ENCODE assay signal across 17 cellular contexts in the genomic region with DNA sequence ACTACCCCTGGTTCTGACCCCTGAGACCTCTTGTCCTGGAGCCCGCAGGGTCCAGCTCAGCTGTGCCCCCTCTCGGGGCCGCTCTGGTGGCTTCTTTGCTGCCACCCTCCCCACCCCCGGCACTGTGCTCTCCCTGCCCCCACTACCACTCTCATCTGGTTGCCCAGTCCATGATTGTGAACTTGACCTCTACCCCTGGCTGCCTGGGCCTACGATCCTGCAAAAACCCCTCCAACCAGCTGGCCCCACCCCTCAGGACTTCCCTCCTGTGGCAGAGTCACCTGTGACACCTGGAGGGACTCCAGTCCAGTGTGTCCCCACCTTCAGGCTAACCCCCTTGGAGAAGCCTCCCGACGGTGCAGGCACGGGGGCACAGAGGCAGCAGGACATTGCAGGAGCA.
DNase-seq lines count a peak whose midpoint lies in the region; ATAC-seq, FAIRE-seq and TF ChIP-seq lines count a peak whose summit lies in the region.
"Had no signal": no experiment of that assay in that cellular context is flagged by ENCODE, and none has a peak within 500 bp of the region (broad histone marks: within the 10 kb centered on the region; RNA-seq: fewer than 3 reads in every experiment).

No MANE protein-coding gene starts in this region.

- H3K27ac ChIP-seq in HepG2 (ENCODE audit: extremely low read length, insufficient read depth, low read length): no peak overlapping the region
- H3K27ac ChIP-seq in right lobe of liver: no peak overlapping the region
- H3K27ac ChIP-seq: C4-2B had no signal

- ATAC-seq in HepG2: no peak
- ATAC-seq in right lobe of liver: no peak
- no peak for ATAC-seq in SK-N-SH treated with all-trans-retinoic acid at 6 μM for 48 hours
- ATAC-seq in HG03565 (IDR thresholded peaks at IDR 0.05; ENCODE audit: unreplicated experiment): no peak

- H3K79me2 ChIP-seq in HepG2 (ENCODE audit: insufficient read depth, low read length): no peaks in the 10 kb centered on the region

- TF ChIP-seq EP300 in HepG2 (IDR thresholded peaks at IDR 0.05; ENCODE audit: low read depth in 2 of 2, low read length in 2 of 2) (no peak), HepG2 (CRISPR knock-in tag; IDR thresholded peaks at IDR 0.05; ENCODE audit: borderline replicate concordance) (no peak)

- H3K4me3 Mint-ChIP-seq in chondrocyte (ENCODE audit: unreplicated experiment) (no peak overlapping the region), neural crest cell (no peak overlapping the region)
- H3K4me3 Mint-ChIP-seq: B cell; CD4-positive, alpha-beta T cell; H9 had no signal

- WGBS in HepG2 (ENCODE audit: low lambda C conversion rate): 57% methylated on average over 8 of the region's 8 CpGs
- WGBS in right lobe of liver (ENCODE audit: insufficient coverage, low coverage, low lambda C conversion rate, missing lambda C conversion rate): 71% methylated on average over 2 of the region's 8 CpGs

- no peak overlapping the region for H3K4me3 ChIP-seq in HepG2 (replicated peaks in 1 of 3; ENCODE audit: insufficient read depth in 1 of 3, low read depth in 2 of 3, low read length in 3 of 3)
- no peak overlapping the region for H3K4me3 ChIP-seq in right lobe of liver

- FAIRE-seq in HepG2 (lab: Jason Lieb, UNC): no peak
- FAIRE-seq: D721Med, GM12892, GM18507 had no signal

- no peak overlapping the region for H3K27ac Mint-ChIP-seq in chondrocyte (ENCODE audit: unreplicated experiment)
- peak overlapping the region; percentile 67 for H3K27ac Mint-ChIP-seq in neural crest cell (ENCODE audit: unreplicated experiment)
- H3K27ac Mint-ChIP-seq: B cell; CD4-positive, alpha-beta T cell had no signal

- H3K4me1 Mint-ChIP-seq in chondrocyte (ENCODE audit: low read depth) (peaks cover 8% of the 10 kb centered on the region), neural crest cell (peaks cover 5% of the 10 kb centered on the region)

- no TSS peak for BruUV-seq in HepG2 (replicated peaks; lab: Mats Ljungman, UMichigan)

- TF ChIP-seq RAD21 in HepG2 (CRISPR knock-in tag; IDR thresholded peaks at IDR 0.05): no peak

- H4K20me1 ChIP-seq in HepG2 (ENCODE audit: insufficient read depth, low read length): no peaks in the 10 kb centered on the region

- H3K27me3 Mint-ChIP-seq in chondrocyte (ENCODE audit: low read depth): peaks cover 4% of the 10 kb centered on the region
- no peaks in the 10 kb centered on the region for H3K27me3 Mint-ChIP-seq in neural crest cell (ENCODE audit: low read depth)
- H3K27me3 Mint-ChIP-seq: B cell; CD4-positive, alpha-beta T cell had no signal

- no peak for TF ChIP-seq CTCF in HepG2 (CRISPR knock-in tag; IDR thresholded peaks at IDR 0.05)
- TF ChIP-seq CTCF in right lobe of liver (IDR thresholded peaks at IDR 0.05): no peak
- TF ChIP-seq CTCF in chondrocyte (IDR thresholded peaks at IDR 0.05): no peak
- no peak for TF ChIP-seq CTCF in neural crest cell (conservative IDR thresholded peaks at IDR 0.05)

- peaks cover 44% of the 10 kb centered on the region for H3K4me1 ChIP-seq in HepG2 (ENCODE audit: insufficient read depth, low read length)
- H3K4me1 ChIP-seq in right lobe of liver: no peaks in the 10 kb centered on the region
- H3K4me1 ChIP-seq: Caco-2 had no signal

- in situ Hi-C loops in HepG2 (cut with HindIII; ENCODE audit: extremely low pct_ligation_motif_present, low pct_unique_long_range_greater_than_20kb): no loop called here

- peaks cover 1 to 26% of the 10 kb centered on the region in 2 experiments for H3K27me3 ChIP-seq in HepG2 (ENCODE audit: control insufficient read depth in 1 of 2, insufficient read depth in 2 of 2, low read length in 2 of 2)
- no peaks in the 10 kb centered on the region for H3K27me3 ChIP-seq in right lobe of liver

- H3K9me3 Mint-ChIP-seq in chondrocyte (ENCODE audit: low read depth): no peaks in the 10 kb centered on the region
- H3K9me3 Mint-ChIP-seq in neural crest cell: no peaks in the 10 kb centered on the region
- H3K9me3 Mint-ChIP-seq: CD4-positive, alpha-beta T cell; H9 had no signal

- peak overlapping the region; percentile 19; the same call in 1 of the 2 replicates for H3K4me2 ChIP-seq in HepG2 (ENCODE audit: low read depth, low read length)

- DNase-seq in HepG2 (ENCODE audit: low spot score) (no peak), right lobe of liver (no peak), chondrocyte (ENCODE audit: low spot score) (peak; percentile 55), neural crest cell (ENCODE audit: low read depth, low spot score) (no peak)
- DNase-seq: CD4-positive, alpha-beta T cell; DMS79; GDM1; GOT3; H9 had no signal

- intact Hi-C loops in HepG2 (cut with micrococcal nuclease; ENCODE audit: unreplicated experiment): no loop called here
- intact Hi-C loops in right lobe of liver (cut with DNase I): loop anchor here (10.0 kb wide), 3 partner anchors 206 to 376 kb away; no protein-coding TSS in a partner anchor

- H3K9me3 ChIP-seq in HepG2 (ENCODE audit: low read length): no peaks in the 10 kb centered on the region
- H3K9me3 ChIP-seq in right lobe of liver: no peaks in the 10 kb centered on the region
- H3K9me3 ChIP-seq: Caco-2 had no signal

- POLR2A ChIA-PET in HepG2 (lab: Yijun Ruan, JAX): no interaction called here

- H3K36me3 ChIP-seq in HepG2 (replicated peaks in 1 of 2; ENCODE audit: control insufficient read depth in 1 of 2, insufficient read depth in 2 of 2, low read length in 2 of 2) (no peaks in the 10 kb centered on the region), right lobe of liver (no peaks in the 10 kb centered on the region)

- H3K36me3 Mint-ChIP-seq in chondrocyte (ENCODE audit: low read depth): no peaks in the 10 kb centered on the region
- no peaks in the 10 kb centered on the region for H3K36me3 Mint-ChIP-seq in neural crest cell (ENCODE audit: low read depth)

- no peak overlapping the region for H2AFZ ChIP-seq in HepG2 (ENCODE audit: low read length)

- CTCF ChIA-PET in HepG2 (lab: Yijun Ruan, JAX; ENCODE audit: low intra/inter-chr PET ratio, low total read pairs): no interaction called here

- TF ChIP-seq POLR2A in HepG2 (IDR thresholded peaks at IDR 0.05; ENCODE audit: insufficient read depth in 1 of 2, low read depth in 2 of 2, low read length in 2 of 2) (no peak), right lobe of liver (IDR thresholded peaks at IDR 0.05) (no peak)

- no peak overlapping the region for H3K9ac ChIP-seq in HepG2 (ENCODE audit: insufficient read depth, low read depth, low read length)

TF ChIP-seq in HepG2, 621 proteins besides CTCF, POLR2A, EP300 and RAD21 (continues in another document):
- no peak for TF ChIP-seq NFKBIZ (CRISPR knock-in tag; IDR thresholded peaks at IDR 0.05)
- no peak for TF ChIP-seq GZF1 (CRISPR knock-in tag; IDR thresholded peaks at IDR 0.05)
- no peak for TF ChIP-seq HNF4A (CRISPR knock-in tag; IDR thresholded peaks at IDR 0.05)
- no peak for TF ChIP-seq ZNF512B (CRISPR knock-in tag; IDR thresholded peaks at IDR 0.05; ENCODE audit: borderline replicate concordance)
- no peak for TF ChIP-seq SUZ12 (IDR thresholded peaks at IDR 0.05; ENCODE audit: low read depth, low read length)

TF ChIP-seq in SK-N-SH treated with all-trans-retinoic acid at 6 μM for 48 hours, 23 proteins besides CTCF, POLR2A, EP300 and RAD21:
- no peak for TF ChIP-seq ARNTL (CRISPR knock-in tag; IDR thresholded peaks at IDR 0.05; ENCODE audit: borderline replicate concordance, low read depth)
- TF ChIP-seq, protein P1, sequence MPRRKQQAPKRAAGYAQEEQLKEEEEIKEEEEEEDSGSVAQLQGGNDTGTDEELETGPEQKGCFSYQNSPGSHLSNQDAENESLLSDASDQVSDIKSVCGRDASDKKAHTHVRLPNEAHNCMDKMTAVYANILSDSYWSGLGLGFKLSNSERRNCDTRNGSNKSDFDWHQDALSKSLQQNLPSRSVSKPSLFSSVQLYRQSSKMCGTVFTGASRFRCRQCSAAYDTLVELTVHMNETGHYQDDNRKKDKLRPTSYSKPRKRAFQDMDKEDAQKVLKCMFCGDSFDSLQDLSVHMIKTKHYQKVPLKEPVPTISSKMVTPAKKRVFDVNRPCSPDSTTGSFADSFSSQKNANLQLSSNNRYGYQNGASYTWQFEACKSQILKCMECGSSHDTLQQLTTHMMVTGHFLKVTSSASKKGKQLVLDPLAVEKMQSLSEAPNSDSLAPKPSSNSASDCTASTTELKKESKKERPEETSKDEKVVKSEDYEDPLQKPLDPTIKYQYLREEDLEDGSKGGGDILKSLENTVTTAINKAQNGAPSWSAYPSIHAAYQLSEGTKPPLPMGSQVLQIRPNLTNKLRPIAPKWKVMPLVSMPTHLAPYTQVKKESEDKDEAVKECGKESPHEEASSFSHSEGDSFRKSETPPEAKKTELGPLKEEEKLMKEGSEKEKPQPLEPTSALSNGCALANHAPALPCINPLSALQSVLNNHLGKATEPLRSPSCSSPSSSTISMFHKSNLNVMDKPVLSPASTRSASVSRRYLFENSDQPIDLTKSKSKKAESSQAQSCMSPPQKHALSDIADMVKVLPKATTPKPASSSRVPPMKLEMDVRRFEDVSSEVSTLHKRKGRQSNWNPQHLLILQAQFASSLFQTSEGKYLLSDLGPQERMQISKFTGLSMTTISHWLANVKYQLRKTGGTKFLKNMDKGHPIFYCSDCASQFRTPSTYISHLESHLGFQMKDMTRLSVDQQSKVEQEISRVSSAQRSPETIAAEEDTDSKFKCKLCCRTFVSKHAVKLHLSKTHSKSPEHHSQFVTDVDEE (CRISPR knock-in tag; IDR thresholded peaks at IDR 0.05): no peak
- TF ChIP-seq OSR1 (CRISPR knock-in tag; IDR thresholded peaks at IDR 0.05): no peak
- no peak for TF ChIP-seq GLIS3 (CRISPR knock-in tag; IDR thresholded peaks at IDR 0.05)
- TF ChIP-seq PPARA (CRISPR knock-in tag; IDR thresholded peaks at IDR 0.05; ENCODE audit: borderline replicate concordance): no peak
- no peak for TF ChIP-seq ZNF8 (CRISPR knock-in tag; IDR thresholded peaks at IDR 0.05)
- TF ChIP-seq SNAI2 (CRISPR knock-in tag; IDR thresholded peaks at IDR 0.05): no peak
